1 cellular context compared by ENCODE assay signal in genomic region chr22:38946771-38947170, GRCh38.
TF ChIP-seq lines count a peak whose summit lies in the region.

No MANE protein-coding gene starts in this region.

TF ChIP-seq in H1, 55 proteins besides CTCF, POLR2A, EP300 and RAD21:
- TF ChIP-seq RFX5 (IDR thresholded peaks at IDR 0.05; ENCODE audit: borderline replicate concordance, low read depth, low read length): no peak
- TF ChIP-seq CHD7 (IDR thresholded peaks at IDR 0.05; ENCODE audit: insufficient replicate concordance, low read length): no peak
